Comparison of ENCODE assay signal across 14 cellular contexts in the genomic region with DNA sequence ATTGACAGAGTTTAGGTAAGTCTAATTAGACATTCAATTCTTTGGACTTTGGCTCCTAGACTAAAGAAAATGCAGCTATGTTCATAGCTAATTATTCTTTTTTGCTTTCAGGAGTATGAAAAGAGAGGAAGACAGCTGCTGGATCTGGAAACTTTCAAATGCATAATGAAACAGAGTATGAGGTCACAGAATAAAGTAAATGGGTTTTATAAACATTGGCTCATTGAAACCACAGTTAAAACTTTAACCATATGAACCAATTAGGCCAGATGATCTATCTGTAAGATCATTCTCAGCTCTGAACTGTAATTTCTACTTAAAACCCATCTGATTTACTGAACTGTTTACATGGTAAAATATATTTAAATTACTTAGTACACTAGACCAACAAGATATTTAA.
DNase-seq lines count a peak whose midpoint lies in the region; ATAC-seq and TF ChIP-seq lines count a peak whose summit lies in the region.
"Had no signal": no experiment of that assay in that cellular context is flagged by ENCODE, and none has a peak within 500 bp of the region (broad histone marks: within the 10 kb centered on the region; RNA-seq: fewer than 3 reads in every experiment).

No MANE protein-coding gene starts in this region.

- no peaks in the 10 kb centered on the region for H3K9me1 ChIP-seq in IMR-90 (ENCODE audit: insufficient read depth, low read length)

- TF ChIP-seq POLR2A in IMR-90 (IDR thresholded peaks at IDR 0.05; ENCODE audit: low read depth, low read length), result no peak

- H3K14ac ChIP-seq in IMR-90 (replicated peaks; ENCODE audit: low read depth, low read length), result no peak overlapping the region

- DNase-seq in IMR-90 (peak; percentile 53), amniotic epithelial cell (ENCODE audit: low read depth) (peak; percentile 22), kidney tubule cell (ENCODE audit: low spot score) (peak; percentile 17), smooth muscle cell (lab: John Stamatoyannopoulos, UW; ENCODE audit: unreplicated experiment) (no peak), SKM-1 (lab: John Stamatoyannopoulos, UW; ENCODE audit: unreplicated experiment) (no peak), C1 segment of cervical spinal cord (lab: John Stamatoyannopoulos, UW) (no peak)
- no peak for DNase-seq in activated T-cell treated with anti-CD3 and anti-CD28 coated beads, Interleukin-2, amount 50 U/mL, for 48 hours
- DNase-seq: CD4-positive, alpha-beta memory T cell; DMS153; DMS79; GDM1; GM23248 had no signal

- no peaks in the 10 kb centered on the region; the same call in 1 of the 2 replicates for H3K4me1 ChIP-seq in IMR-90 (ENCODE audit: control insufficient read depth, insufficient read depth, low read length)
- peaks cover 12% of the 10 kb centered on the region for H3K4me1 ChIP-seq in smooth muscle cell (ENCODE audit: low read depth)

- H3K18ac ChIP-seq in IMR-90 (ENCODE audit: low read depth, low read length), result no peak overlapping the region

- H3K4me2 ChIP-seq in IMR-90 (ENCODE audit: low read depth, low read length), result no peak overlapping the region
- no peak overlapping the region for H3K4me2 ChIP-seq in smooth muscle cell

- no peaks in the 10 kb centered on the region for H3K79me1 ChIP-seq in IMR-90 (ENCODE audit: low read depth in 1 of 2, low read length in 2 of 2)

- ATAC-seq in IMR-90 (ENCODE audit: low read depth) (peak; percentile 35), HG02970 (IDR thresholded peaks at IDR 0.05; ENCODE audit: low FRiP score, unreplicated experiment) (no peak)

- no peak overlapping the region for H2BK15ac ChIP-seq in IMR-90 (ENCODE audit: low read depth, low read length)

- no peak overlapping the region for H3K56ac ChIP-seq in IMR-90 (ENCODE audit: extremely low read depth, insufficient read depth, low read length)

- no TSS peak for BruUV-seq in IMR-90 (replicated peaks; lab: Mats Ljungman, UMichigan)

- no peak overlapping the region for H2AFZ ChIP-seq in IMR-90 (replicated peaks; ENCODE audit: low read length, poor library complexity)
- H2AFZ ChIP-seq in smooth muscle cell (ENCODE audit: low read depth), result peak overlapping the region; percentile 12
- H2AFZ ChIP-seq: GM23248 had no signal

- no peak overlapping the region for H2AK5ac ChIP-seq in IMR-90 (ENCODE audit: low read depth, low read length)

- TF ChIP-seq CTCF in IMR-90 (conservative IDR thresholded peaks at IDR 0.05; ENCODE audit: low read depth, low read length) (no peak), smooth muscle cell (IDR thresholded peaks at IDR 0.05; ENCODE audit: borderline replicate concordance, insufficient read depth, poor library complexity, severe bottlenecking) (no peak)

- H3K9me3 ChIP-seq in IMR-90 (ENCODE audit: control insufficient read depth, insufficient read depth, low read length) (peaks cover 2% of the 10 kb centered on the region; the same call in 1 of the 2 replicates), smooth muscle cell (replicated peaks; ENCODE audit: low read depth) (no peaks in the 10 kb centered on the region)
- H3K9me3 ChIP-seq: HAP-1 had no signal

- no peak overlapping the region for H3K4me3 ChIP-seq in IMR-90 (ENCODE audit: insufficient read depth, low read depth, low read length)
- no peak overlapping the region for H3K4me3 ChIP-seq in smooth muscle cell
- H3K4me3 ChIP-seq: GM23248, HAP-1 had no signal

- H4K91ac ChIP-seq in IMR-90 (ENCODE audit: insufficient read depth, low read depth, low read length), result no peak overlapping the region

- H3K27me3 ChIP-seq in IMR-90 (ENCODE audit: control insufficient read depth, insufficient read depth, low read length) (no peaks in the 10 kb centered on the region), smooth muscle cell (ENCODE audit: low read depth) (no peaks in the 10 kb centered on the region)

- no peaks in the 10 kb centered on the region for H3F3A ChIP-seq in smooth muscle cell (ENCODE audit: low read depth)

- H2BK20ac ChIP-seq in IMR-90 (ENCODE audit: low read depth, low read length), result no peak overlapping the region

- H2AK9ac ChIP-seq in IMR-90 (replicated peaks; ENCODE audit: low read depth, low read length, poor library complexity), result no peak overlapping the region

- CTCF ChIA-PET in IMR-90 (lab: Yijun Ruan, JAX), result interaction anchor here (1.0 to 1.2 kb wide), 3 partner anchors 18 to 149 kb away, joined by 3 to 4 read pairs (median 3); no protein-coding TSS in a partner anchor

- no peak overlapping the region for H2BK5ac ChIP-seq in IMR-90 (ENCODE audit: low read depth, low read length, poor library complexity, severe bottlenecking)

- dilution Hi-C loops in IMR-90 (cut with HindIII; ENCODE audit: low sequenced_read_pairs, unreplicated experiment), result no loop called here

- no peak overlapping the region for H4K8ac ChIP-seq in IMR-90 (ENCODE audit: low read depth in 2 of 2, low read length in 2 of 2)

- no peak overlapping the region for H3K23ac ChIP-seq in IMR-90 (ENCODE audit: low read depth, low read length)

- intact Hi-C loops in IMR-90 (cut with micrococcal nuclease), result loop anchor here (10.0 kb wide), 2 partner anchors 210 to 340 kb away; no protein-coding TSS in a partner anchor

- no peak overlapping the region for H2BK120ac ChIP-seq in IMR-90 (ENCODE audit: low read depth, low read length)

- H3K27ac ChIP-seq in IMR-90 (ENCODE audit: insufficient read depth, low read length) (no peak overlapping the region), smooth muscle cell (ENCODE audit: low read depth) (peak overlapping the region; percentile 7)
- H3K27ac ChIP-seq: GM23248 had no signal

- no peak overlapping the region for H4K5ac ChIP-seq in IMR-90 (ENCODE audit: low read depth, low read length)

- POLR2A ChIA-PET in IMR-90 (lab: Charles Lee; ENCODE audit: unreplicated experiment), result no interaction called here

- H3K9ac ChIP-seq in IMR-90 (ENCODE audit: low read depth, low read length) (no peak overlapping the region), smooth muscle cell (ENCODE audit: low read depth) (no peak overlapping the region)
- H3K9ac ChIP-seq: GM23248 had no signal

- H4K20me1 ChIP-seq in IMR-90 (ENCODE audit: insufficient read depth, low read length), result no peaks in the 10 kb centered on the region
- no peaks in the 10 kb centered on the region for H4K20me1 ChIP-seq in smooth muscle cell (ENCODE audit: low read depth)

- H3K4ac ChIP-seq in IMR-90 (ENCODE audit: low read depth, low read length), result no peak overlapping the region

- no peak for TF ChIP-seq RAD21 in IMR-90 (IDR thresholded peaks at IDR 0.05; ENCODE audit: low read length)

- H3K36me3 ChIP-seq in IMR-90 (ENCODE audit: control insufficient read depth, insufficient read depth, low read length) (no peaks in the 10 kb centered on the region), smooth muscle cell (ENCODE audit: low read depth) (no peaks in the 10 kb centered on the region)
- H3K36me3 ChIP-seq: HAP-1 had no signal

- in situ Hi-C loops in IMR-90 (cut with MboI; ENCODE audit: low sequenced_read_pairs), result loop anchor here (10.0 kb wide), 1 partner anchor 210 kb away; no protein-coding TSS in a partner anchor

- no peaks in the 10 kb centered on the region for H3K79me2 ChIP-seq in smooth muscle cell (ENCODE audit: low read depth)

TF ChIP-seq in IMR-90, 13 proteins besides CTCF, POLR2A, EP300 and RAD21:
- TF ChIP-seq FOS (IDR thresholded peaks at IDR 0.05; ENCODE audit: low read depth, low read length) (no peak), USF2 (IDR thresholded peaks at IDR 0.05; ENCODE audit: low read depth, low read length) (no peak), MAZ (IDR thresholded peaks at IDR 0.05; ENCODE audit: borderline replicate concordance, low read depth, low read length) (no peak), RFX5 (IDR thresholded peaks at IDR 0.05; ENCODE audit: low read depth, low read length) (no peak), MXI1 (IDR thresholded peaks at IDR 0.05; ENCODE audit: borderline replicate concordance, low read depth, low read length) (no peak), NFE2L2 (IDR thresholded peaks at IDR 0.05; ENCODE audit: low read depth, low read length) (no peak), SMC3 (IDR thresholded peaks at IDR 0.05; ENCODE audit: low read depth, low read length) (no peak), MAFK (IDR thresholded peaks at IDR 0.05; ENCODE audit: low read depth, low read length) (no peak), RCOR1 (IDR thresholded peaks at IDR 0.05; ENCODE audit: insufficient replicate concordance, low read length) (no peak), CEBPB (IDR thresholded peaks at IDR 0.05; ENCODE audit: low read depth, low read length) (no peak), BHLHE40 (IDR thresholded peaks at IDR 0.05; ENCODE audit: low read depth, low read length) (no peak), CHD1 (IDR thresholded peaks at IDR 0.05; ENCODE audit: low read depth, low read length) (no peak)
- TF ChIP-seq, protein P1, sequence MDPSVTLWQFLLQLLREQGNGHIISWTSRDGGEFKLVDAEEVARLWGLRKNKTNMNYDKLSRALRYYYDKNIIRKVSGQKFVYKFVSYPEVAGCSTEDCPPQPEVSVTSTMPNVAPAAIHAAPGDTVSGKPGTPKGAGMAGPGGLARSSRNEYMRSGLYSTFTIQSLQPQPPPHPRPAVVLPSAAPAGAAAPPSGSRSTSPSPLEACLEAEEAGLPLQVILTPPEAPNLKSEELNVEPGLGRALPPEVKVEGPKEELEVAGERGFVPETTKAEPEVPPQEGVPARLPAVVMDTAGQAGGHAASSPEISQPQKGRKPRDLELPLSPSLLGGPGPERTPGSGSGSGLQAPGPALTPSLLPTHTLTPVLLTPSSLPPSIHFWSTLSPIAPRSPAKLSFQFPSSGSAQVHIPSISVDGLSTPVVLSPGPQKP (IDR thresholded peaks at IDR 0.05; ENCODE audit: borderline replicate concordance, low read depth, low read length), result no peak

Comparison
In these comparisons a context has a peak if more than half of its experiments do, and no peak if none do; other contexts are left out.
1. DNase-seq: peak in IMR-90 (single experiment), amniotic epithelial cell (single experiment) and kidney tubule cell (single experiment); none in smooth muscle cell (single experiment), activated T-cell treated with anti-CD3 and anti-CD28 coated beads, Interleukin-2, amount 50 U/mL, for 48 hours (0 of 2), SKM-1 (single experiment) and C1 segment of cervical spinal cord (0 of 14).